In the genomic region with DNA sequence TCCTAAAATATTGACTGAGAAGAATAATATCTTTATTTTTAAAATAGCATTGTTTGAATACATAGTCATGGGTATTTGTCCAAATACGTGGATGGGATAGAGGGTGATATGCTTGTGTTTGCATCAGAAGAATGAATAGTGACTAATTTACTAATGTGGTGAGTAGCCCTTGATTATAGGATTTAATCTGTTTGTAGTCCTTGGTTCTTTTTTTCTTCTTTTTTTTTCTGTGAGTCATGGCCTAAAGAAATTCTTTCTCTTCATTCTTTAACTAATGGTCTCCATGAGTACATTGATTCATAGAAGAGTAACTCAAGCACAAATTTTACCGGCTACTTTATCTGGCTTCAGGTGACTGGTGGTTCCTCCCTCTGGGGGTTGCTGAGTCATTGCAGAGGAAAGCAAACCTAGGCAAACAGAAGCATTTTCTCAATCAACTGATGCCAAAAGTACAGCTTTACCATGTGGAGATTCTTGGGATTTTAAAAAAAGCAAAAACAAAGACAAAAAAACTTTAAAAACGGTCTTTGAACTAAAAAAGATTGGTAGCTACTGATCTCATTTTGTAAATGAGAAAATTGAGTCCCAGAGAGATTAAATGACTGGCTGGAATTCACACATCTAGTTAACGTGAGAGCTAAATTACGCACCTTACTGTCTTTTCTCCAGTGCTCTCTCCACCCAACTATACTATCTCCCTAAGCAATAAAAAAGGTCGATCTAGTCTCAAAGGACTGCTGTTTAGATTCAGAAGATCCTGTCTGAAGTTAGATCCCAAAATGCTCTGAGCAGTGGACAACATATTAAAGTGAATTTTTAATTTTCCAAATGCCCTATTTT, we compare ENCODE assay signal across 10 cellular contexts. TPM values are rescaled to one million over a fixed set of nuclear protein-coding genes. Genes with fewer than 3 reads are reported as not detected.
DNase-seq lines count a peak whose midpoint lies in the region; ATAC-seq and TF ChIP-seq lines count a peak whose summit lies in the region.
"Had no signal": no experiment of that assay in that cellular context is flagged by ENCODE, and none has a peak within 500 bp of the region (broad histone marks: within the 10 kb centered on the region; RNA-seq: fewer than 3 reads in every experiment).

No MANE protein-coding gene starts in this region.

- H3K9ac ChIP-seq in HUES64 (ENCODE audit: low read depth, low read length) = peak overlapping the region; percentile 47; the same call in 1 of the 2 replicates

- TF ChIP-seq CTCF in Caco-2 (IDR thresholded peaks at IDR 0.05; ENCODE audit: insufficient read depth in 1 of 2, low read depth in 1 of 2, low read length in 1 of 2, severe bottlenecking in 1 of 2, unreplicated experiment in 1 of 2) (no peak), brain microvascular endothelial cell (IDR thresholded peaks at IDR 0.05; ENCODE audit: low read depth, low read length, missing control alignments) (no peak), esophagus muscularis mucosa (IDR thresholded peaks at IDR 0.05) (no peak)

- no peak for TF ChIP-seq EP300 in esophagus muscularis mucosa (IDR thresholded peaks at IDR 0.05)

- no peak for ATAC-seq in GM21723 (IDR thresholded peaks at IDR 0.05; ENCODE audit: unreplicated experiment)
- ATAC-seq in stimulated activated naive CD8-positive, alpha-beta T cell treated with anti-CD3 and anti-CD28 coated beads, Interleukin-15, amount 100 ng/mL, for 72 hours = no peak

- TF ChIP-seq POLR2A in esophagus muscularis mucosa (IDR thresholded peaks at IDR 0.05; ENCODE audit: low read depth) = no peak

- H3K4me3 ChIP-seq in Caco-2 (ENCODE audit: low read depth, low read length) = no peak overlapping the region
- H3K4me3 ChIP-seq in HUES64 (ENCODE audit: low read length) = no peak overlapping the region
- no peak overlapping the region for H3K4me3 ChIP-seq in brain microvascular endothelial cell (ENCODE audit: low read depth, low read length)
- no peak overlapping the region for H3K4me3 ChIP-seq in esophagus muscularis mucosa
- H3K4me3 ChIP-seq: suprapubic skin had no signal

- in situ Hi-C loops in brain microvascular endothelial cell (cut with HindIII; ENCODE audit: low pct_ligation_motif_present, low sequenced_read_pairs) = no loop called here

- DNase-seq in Caco-2 (peak in 1 of 2 experiments; percentile 26), brain microvascular endothelial cell (peak; percentile 69), lung microvascular endothelial cell (ENCODE audit: low read depth in 2 of 2) (peak; percentile 18 to 59), HuH-7.5 (ENCODE audit: low spot score) (no peak), esophagus muscularis mucosa (ENCODE audit: extremely low spot score) (no peak)
- DNase-seq in stimulated activated naive CD8-positive, alpha-beta T cell treated with anti-CD3 and anti-CD28 coated beads, Interleukin-15, amount 100 ng/mL, for 72 hours = no peak
- DNase-seq: activated naive CD4-positive, alpha-beta T cell treated with anti-CD3 and anti-CD28 coated beads, Interleukin-2, amount 10 ng/mL, durations not matched to agents 7 days and 5 days had no signal

- CTCF ChIA-PET in Caco-2 (lab: Charles Lee) = interaction anchor here (0.7 kb wide), 1 partner anchor 10 kb away, joined by 3 read pairs; no protein-coding TSS in a partner anchor

- H3K9me3 Mint-ChIP-seq in Caco-2 (ENCODE audit: unreplicated experiment) = no peaks in the 10 kb centered on the region
- peaks cover 0 to 6% of the 10 kb centered on the region in 2 donors for H3K9me3 Mint-ChIP-seq in stimulated activated naive CD8-positive, alpha-beta T cell treated with anti-CD3 and anti-CD28 coated beads, Interleukin-15, amount 100 ng/mL, for 72 hours
- H3K9me3 Mint-ChIP-seq: activated naive CD4-positive, alpha-beta T cell treated with anti-CD3 and anti-CD28 coated beads, Interleukin-2, amount 10 ng/mL, durations not matched to agents 7 days and 5 days had no signal

- no peaks in the 10 kb centered on the region for H3K36me3 ChIP-seq in Caco-2 (ENCODE audit: control insufficient read depth, insufficient read depth, low read length)
- no peaks in the 10 kb centered on the region for H3K36me3 ChIP-seq in HUES64 (ENCODE audit: insufficient read depth, low read length)
- no peaks in the 10 kb centered on the region for H3K36me3 ChIP-seq in brain microvascular endothelial cell (replicated peaks)
- no peaks in the 10 kb centered on the region for H3K36me3 ChIP-seq in esophagus muscularis mucosa
- H3K36me3 ChIP-seq: suprapubic skin had no signal

- 79% methylated on average over 6 of the region's 6 CpGs for WGBS in HUES64
- 63% methylated on average over 6 of the region's 6 CpGs for WGBS in esophagus muscularis mucosa

- peaks cover 6% of the 10 kb centered on the region for H3K4me1 Mint-ChIP-seq in Caco-2 (ENCODE audit: low read depth, unreplicated experiment)
- H3K4me1 Mint-ChIP-seq in stimulated activated naive CD8-positive, alpha-beta T cell treated with anti-CD3 and anti-CD28 coated beads, Interleukin-15, amount 100 ng/mL, for 72 hours = peaks cover 12% of the 10 kb centered on the region

- H3K4me1 ChIP-seq in Caco-2 (peaks cover 3% of the 10 kb centered on the region; the same call in 1 of the 2 replicates), HUES64 (ENCODE audit: insufficient read depth, low read length) (peaks cover 12% of the 10 kb centered on the region), esophagus muscularis mucosa (no peaks in the 10 kb centered on the region)
- H3K4me1 ChIP-seq: suprapubic skin had no signal

- H3K27me3 Mint-ChIP-seq in Caco-2 (ENCODE audit: insufficient read depth, unreplicated experiment) = no peaks in the 10 kb centered on the region
- no peaks in the 10 kb centered on the region for H3K27me3 Mint-ChIP-seq in stimulated activated naive CD8-positive, alpha-beta T cell treated with anti-CD3 and anti-CD28 coated beads, Interleukin-15, amount 100 ng/mL, for 72 hours
- H3K27me3 Mint-ChIP-seq: activated naive CD4-positive, alpha-beta T cell treated with anti-CD3 and anti-CD28 coated beads, Interleukin-2, amount 10 ng/mL, durations not matched to agents 7 days and 5 days had no signal

- H3K36me3 Mint-ChIP-seq in Caco-2 (ENCODE audit: insufficient read depth, unreplicated experiment) = no peaks in the 10 kb centered on the region
- H3K36me3 Mint-ChIP-seq: activated naive CD4-positive, alpha-beta T cell treated with anti-CD3 and anti-CD28 coated beads, Interleukin-2, amount 10 ng/mL, durations not matched to agents 7 days and 5 days had no signal

- H3K9me3 ChIP-seq in Caco-2 = no peaks in the 10 kb centered on the region
- no peaks in the 10 kb centered on the region for H3K9me3 ChIP-seq in HUES64 (ENCODE audit: insufficient read depth, low read depth, low read length)
- H3K9me3 ChIP-seq in esophagus muscularis mucosa = no peaks in the 10 kb centered on the region
- H3K9me3 ChIP-seq: suprapubic skin had no signal

- POLR2A ChIA-PET in Caco-2 (lab: Charles Lee) = no interaction called here

- peak overlapping the region; percentile 43 for H3K4me3 Mint-ChIP-seq in Caco-2 (ENCODE audit: unreplicated experiment)
- no peak overlapping the region for H3K4me3 Mint-ChIP-seq in stimulated activated naive CD8-positive, alpha-beta T cell treated with anti-CD3 and anti-CD28 coated beads, Interleukin-15, amount 100 ng/mL, for 72 hours
- H3K4me3 Mint-ChIP-seq: activated naive CD4-positive, alpha-beta T cell treated with anti-CD3 and anti-CD28 coated beads, Interleukin-2, amount 10 ng/mL, durations not matched to agents 7 days and 5 days had no signal

- peak overlapping the region; percentile 85 for H3K27ac Mint-ChIP-seq in Caco-2 (ENCODE audit: unreplicated experiment)
- no peak overlapping the region for H3K27ac Mint-ChIP-seq in stimulated activated naive CD8-positive, alpha-beta T cell treated with anti-CD3 and anti-CD28 coated beads, Interleukin-15, amount 100 ng/mL, for 72 hours
- H3K27ac Mint-ChIP-seq: activated naive CD4-positive, alpha-beta T cell treated with anti-CD3 and anti-CD28 coated beads, Interleukin-2, amount 10 ng/mL, durations not matched to agents 7 days and 5 days had no signal

- H3K27ac ChIP-seq in HUES64 (ENCODE audit: low read depth, low read length) = peak overlapping the region; percentile 37; the same call in 1 of the 2 replicates
- H3K27ac ChIP-seq in brain microvascular endothelial cell = peak overlapping the region; percentile 56
- no peak overlapping the region for H3K27ac ChIP-seq in esophagus muscularis mucosa (replicated peaks in 1 of 4)
- H3K27ac ChIP-seq: suprapubic skin had no signal

- BruUV-seq in Caco-2 (replicated peaks; lab: Mats Ljungman, UMichigan) = no TSS peak

- H3K27me3 ChIP-seq in Caco-2 (replicated peaks; ENCODE audit: control insufficient read depth, insufficient read depth, low read length) (no peaks in the 10 kb centered on the region), HUES64 (ENCODE audit: insufficient read depth, low read length) (no peaks in the 10 kb centered on the region), brain microvascular endothelial cell (replicated peaks) (no peaks in the 10 kb centered on the region), esophagus muscularis mucosa (no peaks in the 10 kb centered on the region)
- H3K27me3 ChIP-seq: suprapubic skin had no signal

- intact Hi-C loops in Caco-2 (cut with micrococcal nuclease; ENCODE audit: unreplicated experiment) = no loop called here
- intact Hi-C loops in esophagus muscularis mucosa (cut with DNase I) = no loop called here

RNA-seq across cellular contexts. Expression of gene AK5, which starts 40.5 kb away (rescaled TPM):
- total RNA-seq in Caco-2 (2022) = not detected in 2 replicates
- 1.4 TPM for polyA plus RNA-seq in HUES64 (2013, experiment 1 of 2)
- 1.8 TPM for polyA plus RNA-seq in HUES64 (2013, experiment 2 of 2)
- total RNA-seq in lung microvascular endothelial cell = 20.9 and 21.2 TPM in 2 replicates
- 1 to 10 TPM in 3 of 4 donors, under 1 TPM in 1; 0.97 to 2.5 (median 2.0) TPM for total RNA-seq in esophagus muscularis mucosa

Comparison
In these comparisons a context has a peak if more than half of its experiments do, and no peak if none do; other contexts are left out.
1. DNase-seq: peak in brain microvascular endothelial cell (single experiment) and lung microvascular endothelial cell (2 of 2); none in HuH-7.5 (single experiment), stimulated activated naive CD8-positive, alpha-beta T cell treated with anti-CD3 and anti-CD28 coated beads, Interleukin-15, amount 100 ng/mL, for 72 hours (0 of 2) and esophagus muscularis mucosa (single experiment).
2. H3K27ac ChIP-seq: peak in HUES64 (single experiment) and brain microvascular endothelial cell (single experiment); none in esophagus muscularis mucosa (0 of 4).